Comparison of ENCODE assay signal across 16 cellular contexts in genomic region chr5:17019324-17019723, GRCh38.
"Had no signal": no experiment of that assay in that cellular context is flagged by ENCODE, and none has a peak within 500 bp of the region (broad histone marks: within the 10 kb centered on the region; RNA-seq: fewer than 3 reads in every experiment).

No MANE protein-coding gene starts in this region.

- H2AFZ ChIP-seq: parathyroid adenoma had no signal

- H3K27ac ChIP-seq: epithelial cell of prostate, heart left ventricle, parathyroid adenoma, stomach, thoracic aorta, uterus, VCaP had no signal

- H3K79me2 ChIP-seq: parathyroid adenoma had no signal

- H3K9me3 ChIP-seq: heart left ventricle, stomach, thoracic aorta, uterus had no signal

- H3K27me3 ChIP-seq: heart left ventricle, stomach, uterus had no signal

- H3K36me3 ChIP-seq: heart left ventricle, stomach, thoracic aorta, uterus had no signal

- H3K4me3 ChIP-seq: heart left ventricle, stomach, thoracic aorta, uterus had no signal

- H3K9ac ChIP-seq: parathyroid adenoma had no signal

- H3K4me1 ChIP-seq: parathyroid adenoma, uterus had no signal

- DNase-seq: activated CD4-positive, alpha-beta memory T cell treated with anti-CD3 and anti-CD28 coated beads, Interleukin-2, amount 10 ng/mL, durations not matched to agents 7 days and 5 days; activated CD8-positive, alpha-beta memory T cell treated with anti-CD3 and anti-CD28 coated beads, Interleukin-2, amount 50 U/mL, for 4 hours; activated naive CD4-positive, alpha-beta T cell; activated T-cell treated with anti-CD3 and anti-CD28 coated beads, Interleukin-2, amount 50 U/mL, for 72 hours; central memory CD4-positive, alpha-beta T cell; cortex of kidney; effector memory CD4-positive, alpha-beta T cell; stimulated activated CD4-positive, alpha-beta T cell treated with anti-CD3 and anti-CD28 coated beads, Interleukin-4, amount 100 ng/mL, for 4 hours; stomach; T-helper 9 cell; uterus had no signal
